In genomic region chr19:2547033-2547680, GRCh38 we compare ENCODE assay signal across 12 cellular contexts.
DNase-seq lines count a peak whose midpoint lies in the region; ATAC-seq and TF ChIP-seq lines count a peak whose summit lies in the region.
"Had no signal": no experiment of that assay in that cellular context is flagged by ENCODE, and none has a peak within 500 bp of the region (broad histone marks: within the 10 kb centered on the region; RNA-seq: fewer than 3 reads in every experiment).

No MANE protein-coding gene starts in this region.

- H3K27me3 Mint-ChIP-seq in activated naive CD8-positive, alpha-beta T cell treated with anti-CD3 and anti-CD28 coated beads, Interleukin-2, amount 10 ng/mL, durations not matched to agents 7 days and 5 days = no peaks in the 10 kb centered on the region
- no peaks in the 10 kb centered on the region for H3K27me3 Mint-ChIP-seq in activated naive CD8-positive, alpha-beta T cell treated with anti-CD3 and anti-CD28 coated beads for 36 hours
- no peaks in the 10 kb centered on the region for H3K27me3 Mint-ChIP-seq in nephron progenitor cell (ENCODE audit: low read depth, poor library complexity)
- H3K27me3 Mint-ChIP-seq in type B pancreatic cell = no peaks in the 10 kb centered on the region
- H3K27me3 Mint-ChIP-seq: central memory CD8-positive, alpha-beta T cell had no signal

- H3K27ac Mint-ChIP-seq in activated naive CD8-positive, alpha-beta T cell treated with anti-CD3 and anti-CD28 coated beads, Interleukin-2, amount 10 ng/mL, durations not matched to agents 7 days and 5 days = peak overlapping the region; percentile 58
- no peak overlapping the region for H3K27ac Mint-ChIP-seq in activated naive CD8-positive, alpha-beta T cell treated with anti-CD3 and anti-CD28 coated beads for 36 hours
- H3K27ac Mint-ChIP-seq in nephron progenitor cell (peak overlapping the region; percentile 91), type B pancreatic cell (peak overlapping the region; percentile 63)

- H3K4me3 ChIP-seq in gastroesophageal sphincter = no peak overlapping the region

- TF ChIP-seq EP300 in gastroesophageal sphincter (IDR thresholded peaks at IDR 0.05) = no peak

- peak overlapping the region in 3 of 4 donors; percentile 82 to 98 (median 92) for H3K27ac ChIP-seq in gastroesophageal sphincter

- H3K36me3 Mint-ChIP-seq in activated naive CD8-positive, alpha-beta T cell treated with anti-CD3 and anti-CD28 coated beads, Interleukin-2, amount 10 ng/mL, durations not matched to agents 7 days and 5 days = no peaks in the 10 kb centered on the region
- H3K36me3 Mint-ChIP-seq in activated naive CD8-positive, alpha-beta T cell treated with anti-CD3 and anti-CD28 coated beads for 36 hours = peaks cover 2% of the 10 kb centered on the region
- H3K36me3 Mint-ChIP-seq in nephron progenitor cell (ENCODE audit: low read depth) (no peaks in the 10 kb centered on the region), type B pancreatic cell (no peaks in the 10 kb centered on the region)

- no peaks in the 10 kb centered on the region for H3K9me3 ChIP-seq in gastroesophageal sphincter

- ATAC-seq in activated naive CD8-positive, alpha-beta T cell treated with anti-CD3 and anti-CD28 coated beads, Interleukin-2, amount 10 ng/mL, durations not matched to agents 7 days and 5 days (ENCODE audit: low read depth) = no peak
- no peak for ATAC-seq in gastroesophageal sphincter

- no peak overlapping the region for H3K4me3 Mint-ChIP-seq in activated naive CD8-positive, alpha-beta T cell treated with anti-CD3 and anti-CD28 coated beads, Interleukin-2, amount 10 ng/mL, durations not matched to agents 7 days and 5 days
- no peak overlapping the region for H3K4me3 Mint-ChIP-seq in activated naive CD8-positive, alpha-beta T cell treated with anti-CD3 and anti-CD28 coated beads for 36 hours
- H3K4me3 Mint-ChIP-seq in nephron progenitor cell = peak overlapping the region; percentile 58
- peak overlapping the region; percentile 40 for H3K4me3 Mint-ChIP-seq in type B pancreatic cell
- H3K4me3 Mint-ChIP-seq: central memory CD8-positive, alpha-beta T cell had no signal

- peaks cover 20% of the 10 kb centered on the region for H3K4me1 Mint-ChIP-seq in activated naive CD8-positive, alpha-beta T cell treated with anti-CD3 and anti-CD28 coated beads, Interleukin-2, amount 10 ng/mL, durations not matched to agents 7 days and 5 days
- peaks cover 28% of the 10 kb centered on the region for H3K4me1 Mint-ChIP-seq in activated naive CD8-positive, alpha-beta T cell treated with anti-CD3 and anti-CD28 coated beads for 36 hours
- H3K4me1 Mint-ChIP-seq in nephron progenitor cell (peaks cover 60% of the 10 kb centered on the region), type B pancreatic cell (ENCODE audit: unreplicated experiment) (peaks cover 21% of the 10 kb centered on the region)

- TF ChIP-seq CTCF in gastroesophageal sphincter (IDR thresholded peaks at IDR 0.05) (no peak), nephron progenitor cell (IDR thresholded peaks at IDR 0.05) (no peak), type B pancreatic cell (conservative IDR thresholded peaks at IDR 0.05) (no peak)

- no peaks in the 10 kb centered on the region for H3K9me3 Mint-ChIP-seq in activated naive CD8-positive, alpha-beta T cell treated with anti-CD3 and anti-CD28 coated beads, Interleukin-2, amount 10 ng/mL, durations not matched to agents 7 days and 5 days
- H3K9me3 Mint-ChIP-seq in activated naive CD8-positive, alpha-beta T cell treated with anti-CD3 and anti-CD28 coated beads for 36 hours = no peaks in the 10 kb centered on the region
- H3K9me3 Mint-ChIP-seq in nephron progenitor cell = peaks cover 4% of the 10 kb centered on the region
- H3K9me3 Mint-ChIP-seq in type B pancreatic cell = no peaks in the 10 kb centered on the region
- H3K9me3 Mint-ChIP-seq: central memory CD8-positive, alpha-beta T cell had no signal

- no peak for TF ChIP-seq POLR2A in gastroesophageal sphincter (IDR thresholded peaks at IDR 0.05)

- H3K36me3 ChIP-seq in gastroesophageal sphincter = no peaks in the 10 kb centered on the region

- POLR2A ChIA-PET in activated naive CD8-positive, alpha-beta T cell treated with anti-CD3 and anti-CD28 coated beads, Interleukin-2, amount 10 ng/mL, durations not matched to agents 7 days and 5 days (lab: Charles Lee) = interaction anchor here (0.6 to 1.7 kb wide), 4 partner anchors 15 to 256 kb away, joined by 3 to 8 read pairs (median 5); partner anchors contain the start of gene GADD45B

- H3K27me3 ChIP-seq in gastroesophageal sphincter = no peaks in the 10 kb centered on the region

- no peak for DNase-seq in activated naive CD8-positive, alpha-beta T cell treated with anti-CD3 and anti-CD28 coated beads, Interleukin-2, amount 10 ng/mL, durations not matched to agents 7 days and 5 days
- no peak for DNase-seq in activated naive CD8-positive, alpha-beta T cell treated with anti-CD3 and anti-CD28 coated beads for 36 hours
- DNase-seq in nephron progenitor cell (no peak), type B pancreatic cell (ENCODE audit: extremely low spot score, unreplicated experiment) (no peak), germinal center (ENCODE audit: low spot score) (no peak), NCI-H2171 treated with DMSO at 0.1 percent for 48 hours (lab: John Stamatoyannopoulos, UW) (no peak), HT-29 (ENCODE audit: low spot score) (no peak)
- DNase-seq: activated CD4-positive, alpha-beta T cell treated with anti-CD3 and anti-CD28 coated beads for 4 hours; activated gamma-delta T cell; NCI-H187 treated with DMSO at 0.1 percent for 48 hours had no signal

- H3K4me1 ChIP-seq in gastroesophageal sphincter = peaks cover 8 to 84% (median 36%) of the 10 kb centered on the region in 3 donors

- WGBS in gastroesophageal sphincter (ENCODE audit: low coverage in 1 of 2), 2 donors = 88 to 91% methylated on average over 8 to 13 of the region's 15 CpGs

Comparison
In these comparisons a context has a peak if more than half of its experiments do, and no peak if none do; other contexts are left out.
1. H3K4me3 Mint-ChIP-seq: peak in nephron progenitor cell (single experiment) and type B pancreatic cell (single experiment); none in activated naive CD8-positive, alpha-beta T cell treated with anti-CD3 and anti-CD28 coated beads, Interleukin-2, amount 10 ng/mL, durations not matched to agents 7 days and 5 days (single experiment) and activated naive CD8-positive, alpha-beta T cell treated with anti-CD3 and anti-CD28 coated beads for 36 hours (single experiment).